1 cellular context compared by ENCODE assay signal in the genomic region with DNA sequence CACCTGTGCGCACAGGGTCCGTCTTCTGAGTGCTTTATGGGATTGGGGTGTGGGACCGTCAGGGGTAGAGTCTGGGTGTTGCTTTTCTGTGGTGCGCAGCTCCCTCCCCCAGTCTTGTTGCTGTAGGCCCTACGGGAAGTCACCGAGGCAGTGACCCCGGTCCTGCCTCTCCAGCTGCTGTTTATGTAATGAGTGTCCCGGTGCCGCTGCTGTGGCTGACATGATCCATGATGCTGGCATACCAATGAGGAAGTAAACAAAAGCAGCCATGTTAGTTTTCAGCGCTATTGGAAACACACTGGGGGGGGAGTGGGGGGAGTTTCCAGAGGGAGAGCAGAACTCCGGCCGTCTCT.
TF ChIP-seq lines count a peak whose summit lies in the region.

No MANE protein-coding gene starts in this region.

TF ChIP-seq in HepG2, 621 proteins besides CTCF, POLR2A, EP300 and RAD21 (continued from another document and continues in another):
- no peak for TF ChIP-seq TFDP2 (CRISPR knock-in tag; IDR thresholded peaks at IDR 0.05)
- no peak; the same call in 1 of the 2 replicates for TF ChIP-seq MIXL1 (CRISPR knock-in tag; IDR thresholded peaks at IDR 0.05)
- 0 out of 2 replicates have a peak, but pooled peaks have one; percentile 28 for TF ChIP-seq ZNF441 (CRISPR knock-in tag; IDR thresholded peaks at IDR 0.05; ENCODE audit: borderline replicate concordance)
- TF ChIP-seq, protein P1, sequence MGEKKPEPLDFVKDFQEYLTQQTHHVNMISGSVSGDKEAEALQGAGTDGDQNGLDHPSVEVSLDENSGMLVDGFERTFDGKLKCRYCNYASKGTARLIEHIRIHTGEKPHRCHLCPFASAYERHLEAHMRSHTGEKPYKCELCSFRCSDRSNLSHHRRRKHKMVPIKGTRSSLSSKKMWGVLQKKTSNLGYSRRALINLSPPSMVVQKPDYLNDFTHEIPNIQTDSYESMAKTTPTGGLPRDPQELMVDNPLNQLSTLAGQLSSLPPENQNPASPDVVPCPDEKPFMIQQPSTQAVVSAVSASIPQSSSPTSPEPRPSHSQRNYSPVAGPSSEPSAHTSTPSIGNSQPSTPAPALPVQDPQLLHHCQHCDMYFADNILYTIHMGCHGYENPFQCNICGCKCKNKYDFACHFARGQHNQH (CRISPR knock-in tag; IDR thresholded peaks at IDR 0.05), result no peak; the same call in 1 of the 2 replicates
- TF ChIP-seq ZNF503 (CRISPR knock-in tag; IDR thresholded peaks at IDR 0.05), result no peak
- no peak for TF ChIP-seq MBNL3 (CRISPR knock-in tag; conservative IDR thresholded peaks at IDR 0.05)
- no peak for TF ChIP-seq PCBP1 (IDR thresholded peaks at IDR 0.05; ENCODE audit: borderline replicate concordance, low read depth, low read length)
- TF ChIP-seq IKZF4 (CRISPR knock-in tag; IDR thresholded peaks at IDR 0.05; ENCODE audit: borderline replicate concordance, low read depth, not compliant biosample characterization), result no peak
- TF ChIP-seq RBFOX2 (IDR thresholded peaks at IDR 0.05; ENCODE audit: low read depth, low read length), result no peak
- 0 out of 2 replicates have a peak, but pooled peaks have one; percentile 44 for TF ChIP-seq ZNF232 (CRISPR knock-in tag; IDR thresholded peaks at IDR 0.05; ENCODE audit: borderline replicate concordance)
- TF ChIP-seq GZF1 (CRISPR knock-in tag; IDR thresholded peaks at IDR 0.05), result no peak
- no peak for TF ChIP-seq ZNF710 (CRISPR knock-in tag; IDR thresholded peaks at IDR 0.05; ENCODE audit: borderline replicate concordance)
- TF ChIP-seq, protein P2, sequence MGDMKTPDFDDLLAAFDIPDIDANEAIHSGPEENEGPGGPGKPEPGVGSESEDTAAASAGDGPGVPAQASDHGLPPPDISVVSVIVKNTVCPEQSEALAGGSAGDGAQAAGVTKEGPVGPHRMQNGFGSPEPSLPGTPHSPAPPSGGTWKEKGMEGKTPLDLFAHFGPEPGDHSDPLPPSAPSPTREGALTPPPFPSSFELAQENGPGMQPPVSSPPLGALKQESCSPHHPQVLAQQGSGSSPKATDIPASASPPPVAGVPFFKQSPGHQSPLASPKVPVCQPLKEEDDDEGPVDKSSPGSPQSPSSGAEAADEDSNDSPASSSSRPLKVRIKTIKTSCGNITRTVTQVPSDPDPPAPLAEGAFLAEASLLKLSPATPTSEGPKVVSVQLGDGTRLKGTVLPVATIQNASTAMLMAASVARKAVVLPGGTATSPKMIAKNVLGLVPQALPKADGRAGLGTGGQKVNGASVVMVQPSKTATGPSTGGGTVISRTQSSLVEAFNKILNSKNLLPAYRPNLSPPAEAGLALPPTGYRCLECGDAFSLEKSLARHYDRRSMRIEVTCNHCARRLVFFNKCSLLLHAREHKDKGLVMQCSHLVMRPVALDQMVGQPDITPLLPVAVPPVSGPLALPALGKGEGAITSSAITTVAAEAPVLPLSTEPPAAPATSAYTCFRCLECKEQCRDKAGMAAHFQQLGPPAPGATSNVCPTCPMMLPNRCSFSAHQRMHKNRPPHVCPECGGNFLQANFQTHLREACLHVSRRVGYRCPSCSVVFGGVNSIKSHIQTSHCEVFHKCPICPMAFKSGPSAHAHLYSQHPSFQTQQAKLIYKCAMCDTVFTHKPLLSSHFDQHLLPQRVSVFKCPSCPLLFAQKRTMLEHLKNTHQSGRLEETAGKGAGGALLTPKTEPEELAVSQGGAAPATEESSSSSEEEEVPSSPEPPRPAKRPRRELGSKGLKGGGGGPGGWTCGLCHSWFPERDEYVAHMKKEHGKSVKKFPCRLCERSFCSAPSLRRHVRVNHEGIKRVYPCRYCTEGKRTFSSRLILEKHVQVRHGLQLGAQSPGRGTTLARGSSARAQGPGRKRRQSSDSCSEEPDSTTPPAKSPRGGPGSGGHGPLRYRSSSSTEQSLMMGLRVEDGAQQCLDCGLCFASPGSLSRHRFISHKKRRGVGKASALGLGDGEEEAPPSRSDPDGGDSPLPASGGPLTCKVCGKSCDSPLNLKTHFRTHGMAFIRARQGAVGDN (CRISPR knock-in tag; IDR thresholded peaks at IDR 0.05), result peak; percentile 3; the same call in 1 of the 2 replicates
- TF ChIP-seq ZNF724P (CRISPR knock-in tag; IDR thresholded peaks at IDR 0.05; ENCODE audit: borderline replicate concordance), result no peak
- peak; percentile 49; the same call in 1 of the 2 replicates for TF ChIP-seq ARNTL (CRISPR knock-in tag; IDR thresholded peaks at IDR 0.05)
- no peak for TF ChIP-seq ZNF17 (CRISPR knock-in tag; IDR thresholded peaks at IDR 0.05)
- no peak for TF ChIP-seq PHF20 (CRISPR knock-in tag; IDR thresholded peaks at IDR 0.05)
- TF ChIP-seq HIVEP1 (CRISPR knock-in tag; IDR thresholded peaks at IDR 0.05), result no peak
- TF ChIP-seq HES4 (CRISPR knock-in tag; IDR thresholded peaks at IDR 0.05; ENCODE audit: borderline replicate concordance), result no peak
- no peak for TF ChIP-seq KLF13 (CRISPR knock-in tag; IDR thresholded peaks at IDR 0.05)
- TF ChIP-seq NFE2L2 (IDR thresholded peaks at IDR 0.05; ENCODE audit: low read length), result no peak
- no peak for TF ChIP-seq ZNF660 (CRISPR knock-in tag; IDR thresholded peaks at IDR 0.05; ENCODE audit: borderline replicate concordance, low read depth)
- TF ChIP-seq, protein P3, sequence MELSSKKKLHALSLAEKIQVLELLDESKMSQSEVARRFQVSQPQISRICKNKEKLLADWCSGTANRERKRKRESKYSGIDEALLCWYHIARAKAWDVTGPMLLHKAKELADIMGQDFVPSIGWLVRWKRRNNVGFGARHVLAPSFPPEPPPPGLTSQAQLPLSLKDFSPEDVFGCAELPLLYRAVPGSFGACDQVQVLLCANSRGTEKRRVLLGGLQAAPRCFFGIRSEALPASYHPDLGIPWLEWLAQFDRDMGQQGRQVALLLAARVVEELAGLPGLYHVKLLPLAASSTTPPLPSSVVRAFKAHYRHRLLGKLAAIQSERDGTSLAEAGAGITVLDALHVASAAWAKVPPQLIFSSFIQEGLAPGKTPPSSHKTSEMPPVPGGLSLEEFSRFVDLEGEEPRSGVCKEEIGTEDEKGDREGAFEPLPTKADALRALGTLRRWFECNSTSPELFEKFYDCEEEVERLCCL (CRISPR knock-in tag; IDR thresholded peaks at IDR 0.05; ENCODE audit: borderline replicate concordance), result peak; percentile 69; the same call in 1 of the 2 replicates
- peak; percentile 75 for TF ChIP-seq FOXO1 (CRISPR knock-in tag; IDR thresholded peaks at IDR 0.05)
- no peak for TF ChIP-seq TERF1 (CRISPR knock-in tag; IDR thresholded peaks at IDR 0.05)
- TF ChIP-seq TRAFD1 (CRISPR knock-in tag; IDR thresholded peaks at IDR 0.05; ENCODE audit: borderline replicate concordance), result no peak
- TF ChIP-seq, protein P4, sequence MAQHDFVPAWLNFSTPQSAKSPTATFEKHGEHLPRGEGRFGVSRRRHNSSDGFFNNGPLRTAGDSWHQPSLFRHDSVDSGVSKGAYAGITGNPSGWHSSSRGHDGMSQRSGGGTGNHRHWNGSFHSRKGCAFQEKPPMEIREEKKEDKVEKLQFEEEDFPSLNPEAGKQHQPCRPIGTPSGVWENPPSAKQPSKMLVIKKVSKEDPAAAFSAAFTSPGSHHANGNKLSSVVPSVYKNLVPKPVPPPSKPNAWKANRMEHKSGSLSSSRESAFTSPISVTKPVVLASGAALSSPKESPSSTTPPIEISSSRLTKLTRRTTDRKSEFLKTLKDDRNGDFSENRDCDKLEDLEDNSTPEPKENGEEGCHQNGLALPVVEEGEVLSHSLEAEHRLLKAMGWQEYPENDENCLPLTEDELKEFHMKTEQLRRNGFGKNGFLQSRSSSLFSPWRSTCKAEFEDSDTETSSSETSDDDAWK (CRISPR knock-in tag; IDR thresholded peaks at IDR 0.05), result no peak
- no peak for TF ChIP-seq MAFG (CRISPR knock-in tag; IDR thresholded peaks at IDR 0.05)
- TF ChIP-seq GMEB2 (CRISPR knock-in tag; IDR thresholded peaks at IDR 0.05; ENCODE audit: low read depth), result no peak
- no peak for TF ChIP-seq SAFB2 (CRISPR knock-in tag; IDR thresholded peaks at IDR 0.05; ENCODE audit: borderline replicate concordance, low read depth)
- 0 out of 2 replicates have a peak, but pooled peaks have one; percentile 63 for TF ChIP-seq ZNF256 (CRISPR knock-in tag; conservative IDR thresholded peaks at IDR 0.05)
- TF ChIP-seq BCLAF1 (IDR thresholded peaks at IDR 0.05), result no peak
- TF ChIP-seq NRL (CRISPR knock-in tag; IDR thresholded peaks at IDR 0.05; ENCODE audit: borderline replicate concordance), result no peak
- no peak for TF ChIP-seq ZNF264 (CRISPR knock-in tag; IDR thresholded peaks at IDR 0.05)
